1 cellular context compared by ENCODE assay signal in genomic region chr9:128723866-128724743, GRCh38.
A peak's percentile ranks its signal among the peaks of the same experiment; 100 is the strongest.
TF ChIP-seq lines count a peak whose summit lies in the region.

TSS of gene ZDHHC12 (minus strand) at chr9:128724127. CDS start at chr9:128724093, 34 bp downstream.

TF ChIP-seq in GM12878, 131 proteins besides CTCF, POLR2A, EP300 and RAD21 (continued from another document):
- TF ChIP-seq SKIL (IDR thresholded peaks at IDR 0.05; ENCODE audit: low read depth, poor library complexity, severe bottlenecking) (peak; percentile 38), SUPT20H (IDR thresholded peaks at IDR 0.05; ENCODE audit: borderline replicate concordance, control insufficient read depth, low read depth, low read length) (no peak), NBN (IDR thresholded peaks at IDR 0.05) (peak; percentile 65), IRF3 (IDR thresholded peaks at IDR 0.05) (peak; percentile 78), GATAD2B (conservative IDR thresholded peaks at IDR 0.05; ENCODE audit: low read depth) (peak; percentile 61; the same call in 1 of the 2 replicates), IRF5 (IDR thresholded peaks at IDR 0.05; ENCODE audit: borderline replicate concordance) (no peak), ZBED1 (IDR thresholded peaks at IDR 0.05; ENCODE audit: borderline replicate concordance) (peak; percentile 42; the same call in 1 of the 2 replicates), TBL1XR1 (IDR thresholded peaks at IDR 0.05; ENCODE audit: low read depth, low read length) (no peak), EGR1 (IDR thresholded peaks at IDR 0.05; ENCODE audit: borderline replicate concordance in 1 of 2, low read depth in 2 of 2, low read length in 2 of 2) (peak in 1 of 2 experiments; percentile 99; a peak in 2 of 3 replicates), HDAC6 (IDR thresholded peaks at IDR 0.05; ENCODE audit: unreplicated experiment) (peak; percentile 29), HDGF (IDR thresholded peaks at IDR 0.05) (peak; percentile 73; the same call in 1 of the 2 replicates), FOXM1 (IDR thresholded peaks at IDR 0.05; ENCODE audit: low read depth, low read length) (no peak), NR2C1 (IDR thresholded peaks at IDR 0.05) (no peak), E4F1 (IDR thresholded peaks at IDR 0.05; ENCODE audit: borderline replicate concordance, partially characterized antibody) (peak; percentile 65), USF1 (IDR thresholded peaks at IDR 0.05; ENCODE audit: borderline replicate concordance, extremely low read length, insufficient read depth, low read depth, low read length) (no peak), NFXL1 (IDR thresholded peaks at IDR 0.05; ENCODE audit: borderline replicate concordance) (no peak), ATF7 (IDR thresholded peaks at IDR 0.05; ENCODE audit: low read depth) (no peak), SP1 (IDR thresholded peaks at IDR 0.05; ENCODE audit: low read depth, low read length) (peak; percentile 95), BMI1 (IDR thresholded peaks at IDR 0.05; ENCODE audit: borderline replicate concordance) (no peak), PKNOX1 (IDR thresholded peaks at IDR 0.05) (peak; percentile 27; the same call in 1 of the 2 replicates), POU2F2 (IDR thresholded peaks at IDR 0.05; ENCODE audit: borderline replicate concordance, low read depth, low read length) (peak; percentile 83), TAF1 (IDR thresholded peaks at IDR 0.05; ENCODE audit: borderline replicate concordance, low read depth, low read length) (peak; percentile 82; the same call in 1 of the 2 replicates), TCF12 (IDR thresholded peaks at IDR 0.05; ENCODE audit: low read depth, low read length) (0 out of 2 replicates have a peak, but pooled peaks have one; percentile 50), CBFB (IDR thresholded peaks at IDR 0.05; ENCODE audit: low read depth) (peak; percentile 53; the same call in 1 of the 2 replicates), ZNF384 (IDR thresholded peaks at IDR 0.05; ENCODE audit: borderline replicate concordance, low read depth, low read length) (no peak), STAT3 (IDR thresholded peaks at IDR 0.05; ENCODE audit: low read depth, low read length) (no peak), PAX8 (IDR thresholded peaks at IDR 0.05) (no peak), YY1 (IDR thresholded peaks at IDR 0.05; ENCODE audit: low read depth, low read length) (peak; percentile 94), E2F8 (IDR thresholded peaks at IDR 0.05; ENCODE audit: low read depth, partially characterized antibody) (no peak), RELB (IDR thresholded peaks at IDR 0.05; ENCODE audit: low read depth) (peak; percentile 43)
- TF ChIP-seq, protein P1, sequence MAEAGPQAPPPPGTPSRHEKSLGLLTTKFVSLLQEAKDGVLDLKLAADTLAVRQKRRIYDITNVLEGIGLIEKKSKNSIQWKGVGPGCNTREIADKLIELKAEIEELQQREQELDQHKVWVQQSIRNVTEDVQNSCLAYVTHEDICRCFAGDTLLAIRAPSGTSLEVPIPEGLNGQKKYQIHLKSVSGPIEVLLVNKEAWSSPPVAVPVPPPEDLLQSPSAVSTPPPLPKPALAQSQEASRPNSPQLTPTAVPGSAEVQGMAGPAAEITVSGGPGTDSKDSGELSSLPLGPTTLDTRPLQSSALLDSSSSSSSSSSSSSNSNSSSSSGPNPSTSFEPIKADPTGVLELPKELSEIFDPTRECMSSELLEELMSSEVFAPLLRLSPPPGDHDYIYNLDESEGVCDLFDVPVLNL (IDR thresholded peaks at IDR 0.05; ENCODE audit: low read depth, low read length), result peak; percentile 89
- TF ChIP-seq, protein P2, sequence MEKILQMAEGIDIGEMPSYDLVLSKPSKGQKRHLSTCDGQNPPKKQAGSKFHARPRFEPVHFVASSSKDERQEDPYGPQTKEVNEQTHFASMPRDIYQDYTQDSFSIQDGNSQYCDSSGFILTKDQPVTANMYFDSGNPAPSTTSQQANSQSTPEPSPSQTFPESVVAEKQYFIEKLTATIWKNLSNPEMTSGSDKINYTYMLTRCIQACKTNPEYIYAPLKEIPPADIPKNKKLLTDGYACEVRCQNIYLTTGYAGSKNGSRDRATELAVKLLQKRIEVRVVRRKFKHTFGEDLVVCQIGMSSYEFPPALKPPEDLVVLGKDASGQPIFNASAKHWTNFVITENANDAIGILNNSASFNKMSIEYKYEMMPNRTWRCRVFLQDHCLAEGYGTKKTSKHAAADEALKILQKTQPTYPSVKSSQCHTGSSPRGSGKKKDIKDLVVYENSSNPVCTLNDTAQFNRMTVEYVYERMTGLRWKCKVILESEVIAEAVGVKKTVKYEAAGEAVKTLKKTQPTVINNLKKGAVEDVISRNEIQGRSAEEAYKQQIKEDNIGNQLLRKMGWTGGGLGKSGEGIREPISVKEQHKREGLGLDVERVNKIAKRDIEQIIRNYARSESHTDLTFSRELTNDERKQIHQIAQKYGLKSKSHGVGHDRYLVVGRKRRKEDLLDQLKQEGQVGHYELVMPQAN (conservative IDR thresholded peaks at IDR 0.05), result peak; percentile 69
- TF ChIP-seq, protein P3, sequence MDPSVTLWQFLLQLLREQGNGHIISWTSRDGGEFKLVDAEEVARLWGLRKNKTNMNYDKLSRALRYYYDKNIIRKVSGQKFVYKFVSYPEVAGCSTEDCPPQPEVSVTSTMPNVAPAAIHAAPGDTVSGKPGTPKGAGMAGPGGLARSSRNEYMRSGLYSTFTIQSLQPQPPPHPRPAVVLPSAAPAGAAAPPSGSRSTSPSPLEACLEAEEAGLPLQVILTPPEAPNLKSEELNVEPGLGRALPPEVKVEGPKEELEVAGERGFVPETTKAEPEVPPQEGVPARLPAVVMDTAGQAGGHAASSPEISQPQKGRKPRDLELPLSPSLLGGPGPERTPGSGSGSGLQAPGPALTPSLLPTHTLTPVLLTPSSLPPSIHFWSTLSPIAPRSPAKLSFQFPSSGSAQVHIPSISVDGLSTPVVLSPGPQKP (IDR thresholded peaks at IDR 0.05; ENCODE audit: low read depth, low read length), result peak; percentile 45; the same call in 1 of the 2 replicates
